Comparison of ENCODE assay signal across 8 cellular contexts in genomic region chr9:99106044-99106375, GRCh38. TPM values are rescaled to one million over a fixed set of nuclear protein-coding genes. Genes with fewer than 3 reads are reported as not detected.
DNase-seq lines count a peak whose midpoint lies in the region; ATAC-seq, FAIRE-seq and TF ChIP-seq lines count a peak whose summit lies in the region.

No MANE protein-coding gene starts in this region.

- ATAC-seq in heart right ventricle, result no peak
- no peak for ATAC-seq in GM19463 (IDR thresholded peaks at IDR 0.05; ENCODE audit: unreplicated experiment)

- H3K27me3 ChIP-seq in heart right ventricle (no peaks in the 10 kb centered on the region), mammary epithelial cell (ENCODE audit: insufficient read depth, low read length) (no peaks in the 10 kb centered on the region), vagina (no peaks in the 10 kb centered on the region)

- H3K27ac ChIP-seq in heart right ventricle, result peak overlapping the region in 9 of 10 donors; percentile 82 to 96 (median 90)
- H3K27ac ChIP-seq in mammary epithelial cell (ENCODE audit: insufficient read depth, low read depth, low read length), result peak overlapping the region; percentile 82
- peak overlapping the region; percentile 87 for H3K27ac ChIP-seq in vagina

- no peak for TF ChIP-seq POLR2A in vagina (IDR thresholded peaks at IDR 0.05)
- no peak for TF ChIP-seq POLR2A in H54 (IDR thresholded peaks at IDR 0.05; ENCODE audit: low read depth, low read length)

- H3K4me1 ChIP-seq in heart right ventricle (peaks cover 6 to 69% (median 48%) of the 10 kb centered on the region in 9 donors), mammary epithelial cell (ENCODE audit: insufficient read depth, low read length) (peaks cover 30% of the 10 kb centered on the region), vagina (peaks cover 62% of the 10 kb centered on the region)

- peaks cover 57% of the 10 kb centered on the region for H3K79me2 ChIP-seq in mammary epithelial cell (ENCODE audit: insufficient read depth, low read length)

- H3K27me3 Mint-ChIP-seq in mesothelial cell of epicardium (ENCODE audit: low read depth), result no peaks in the 10 kb centered on the region

- peak overlapping the region; percentile 77 for H3K4me3 Mint-ChIP-seq in mesothelial cell of epicardium

- H3K36me3 Mint-ChIP-seq in mesothelial cell of epicardium, result no peaks in the 10 kb centered on the region

- peak overlapping the region; percentile 94 for H2AFZ ChIP-seq in mammary epithelial cell (ENCODE audit: low read depth, low read length)

- H3K9me3 ChIP-seq in heart right ventricle (no peaks in the 10 kb centered on the region), mammary epithelial cell (replicated peaks; ENCODE audit: insufficient read depth, low read length) (no peaks in the 10 kb centered on the region), vagina (no peaks in the 10 kb centered on the region)

- H3K4me2 ChIP-seq in mammary epithelial cell (ENCODE audit: insufficient read depth, low read depth, low read length), result peak overlapping the region; percentile 87

- no peak for DNase-seq in heart right ventricle
- no peak for DNase-seq in cardiac septum (ENCODE audit: low spot score)
- no peak for DNase-seq in mammary epithelial cell
- no peak for DNase-seq in mesothelial cell of epicardium (ENCODE audit: low spot score in 2 of 2, unreplicated experiment in 2 of 2)
- no peak for DNase-seq in vagina (ENCODE audit: extremely low spot score in 2 of 2)
- no peak for DNase-seq in H54 (ENCODE audit: insufficient read length, low spot score)
- no peak for DNase-seq in hypothalamus (lab: John Stamatoyannopoulos, UW)

- 2% methylated on average over 9 of the region's 9 CpGs for WGBS in heart right ventricle, 2 donors
- WGBS in mammary epithelial cell (ENCODE audit: low coverage, missing lambda C conversion rate), result 6% methylated on average over 9 of the region's 9 CpGs

- dilution Hi-C loops in mammary epithelial cell (cut with HindIII; ENCODE audit: low sequenced_read_pairs), result no loop called here

- no TSS peak for BruUV-seq in mammary epithelial cell (replicated peaks; lab: Mats Ljungman, UMichigan)

- CTCF ChIA-PET in mammary epithelial cell (lab: Charles Lee; ENCODE audit: low non-redundant PET), result no interaction called here

- peak overlapping the region; percentile 87 for H3K27ac Mint-ChIP-seq in mesothelial cell of epicardium

- TF ChIP-seq CTCF in heart right ventricle (IDR thresholded peaks at IDR 0.05), result no peak
- no peak for TF ChIP-seq CTCF in mammary epithelial cell (conservative IDR thresholded peaks at IDR 0.05 in 1 of 2, IDR thresholded peaks at IDR 0.05 in 1 of 2; ENCODE audit: extremely low read depth in 1 of 2, insufficient read depth in 1 of 2, low read depth in 1 of 2, low read length in 2 of 2)
- no peak for TF ChIP-seq CTCF in mesothelial cell of epicardium (IDR thresholded peaks at IDR 0.05; ENCODE audit: unreplicated experiment)
- TF ChIP-seq CTCF in vagina (IDR thresholded peaks at IDR 0.05), result no peak

- H3K36me3 ChIP-seq in heart right ventricle (no peaks in the 10 kb centered on the region), mammary epithelial cell (ENCODE audit: insufficient read depth, low read length) (no peaks in the 10 kb centered on the region), vagina (no peaks in the 10 kb centered on the region)

- no peaks in the 10 kb centered on the region for H3K9me3 Mint-ChIP-seq in mesothelial cell of epicardium

- FAIRE-seq in H54 (lab: Jason Lieb, UNC), result no peak

- in situ Hi-C loops in mammary epithelial cell (cut with MboI; ENCODE audit: low sequenced_read_pairs in 2 of 2), result no loop called here

- intact Hi-C loops in heart right ventricle (cut with DNase I), result loop anchor here in 2 of 10 donors (5.0 to 10.0 kb wide), 2 partner anchors 64 to 101 kb away; no protein-coding TSS in a partner anchor
- intact Hi-C loops in cardiac septum (cut with DNase I), result no loop called here
- intact Hi-C loops in mammary epithelial cell (cut with micrococcal nuclease), result no loop called here
- intact Hi-C loops in vagina (cut with DNase I), result no loop called here

- H3K4me3 ChIP-seq in heart right ventricle (peak overlapping the region; percentile 52 to 96 (median 86)), mammary epithelial cell (replicated peaks in 1 of 3; ENCODE audit: insufficient read depth in 1 of 3, low read depth in 2 of 3, low read length in 3 of 3) (peak overlapping the region; percentile 67 to 90 (median 86)), vagina (peak overlapping the region; percentile 84 to 92)

- H3K9ac ChIP-seq in mammary epithelial cell (ENCODE audit: insufficient read depth, low read length), result peak overlapping the region; percentile 91

- H4K20me1 ChIP-seq in mammary epithelial cell (ENCODE audit: insufficient read depth, low read length), result no peaks in the 10 kb centered on the region

- peaks cover 36% of the 10 kb centered on the region for H3K4me1 Mint-ChIP-seq in mesothelial cell of epicardium

RNA-seq across cellular contexts. Expression of gene TGFBR1, which starts 1.1 kb away (rescaled TPM):
- 10 to 100 TPM; 10.7 to 25.4 (median 15.0) TPM for total RNA-seq in heart right ventricle
- polyA plus RNA-seq in heart right ventricle, result 1 to 10 TPM; 4.9 to 5.9 TPM
- 21.8 TPM for total RNA-seq in cardiac septum
- total RNA-seq in mammary epithelial cell, result 100 to 1,000 TPM in 1 of 2 donors, 10 to 100 TPM in 1; 48.2 to 102 TPM
- 20.5 TPM for polyA plus RNA-seq in mammary epithelial cell
- polyA minus RNA-seq in mammary epithelial cell, result 107 TPM
- total RNA-seq in mesothelial cell of epicardium, result 77.5 to 79.7 TPM (median 79.6 TPM) in 3 replicates
- 23.8 TPM for total RNA-seq in vagina
